Comparison of ENCODE assay signal across 22 cellular contexts in the genomic region with DNA sequence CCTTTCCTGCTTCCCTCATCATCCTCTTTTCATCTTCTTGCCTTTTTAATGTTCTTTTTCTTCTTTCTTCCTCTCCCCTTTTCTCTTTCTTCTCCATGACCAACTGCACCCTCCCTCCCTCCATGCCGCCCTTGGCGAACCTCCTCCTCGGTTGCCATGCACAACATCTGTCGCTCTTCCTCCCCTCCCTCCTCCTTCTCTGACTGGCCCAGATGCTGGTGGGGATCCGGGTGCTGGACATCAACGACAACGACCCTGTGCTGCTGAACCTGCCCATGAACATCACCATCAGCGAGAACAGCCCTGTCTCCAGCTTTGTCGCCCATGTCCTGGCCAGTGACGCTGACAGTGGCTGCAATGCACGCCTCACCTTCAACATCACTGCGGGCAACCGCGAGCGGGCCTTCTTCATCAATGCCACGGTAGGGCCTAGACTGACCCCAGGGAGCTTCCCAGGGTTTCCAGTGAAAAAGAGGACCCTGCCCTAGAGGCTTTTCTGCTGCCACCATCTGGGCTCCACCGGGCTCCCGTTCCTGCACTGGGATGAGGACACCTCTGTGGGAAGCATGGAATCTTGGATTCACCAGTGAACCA.
"Had no signal": no experiment of that assay in that cellular context is flagged by ENCODE, and none has a peak within 500 bp of the region (broad histone marks: within the 10 kb centered on the region; RNA-seq: fewer than 3 reads in every experiment).

No MANE protein-coding gene starts in this region.

- H3K27me3 ChIP-seq: breast epithelium had no signal

- H3K27ac ChIP-seq: breast epithelium, SJSA1 had no signal

- H3K4me1 ChIP-seq: breast epithelium, SJSA1 had no signal

- H3K9me3 ChIP-seq: breast epithelium, SJSA1 had no signal

- H3K36me3 ChIP-seq: breast epithelium, SJSA1 had no signal

- DNase-seq: activated CD4-positive, alpha-beta T cell treated with anti-CD3 and anti-CD28 coated beads for 4 hours; activated CD8-positive, alpha-beta memory T cell treated with anti-CD3 and anti-CD28 coated beads, Interleukin-2, amount 10 ng/mL, durations not matched to agents 7 days and 5 days; activated effector memory CD4-positive, alpha-beta T cell treated with Interleukin-2 at 50 U/mL for 16 hours; activated naive CD4-positive, alpha-beta T cell; activated T-cell treated with anti-CD3 and anti-CD28 coated beads, Interleukin-2, amount 50 U/mL, for 24 hours; caudate nucleus; KG1; MV-4-11; NCI-H1092 treated with DMSO at 0.1 percent for 48 hours; NCI-H1417 treated with DMSO at 0.1 percent for 48 hours; NCI-H1694; NCI-H2029; NCI-H2107; NCI-H2171 treated with DMSO at 0.1 percent for 48 hours; NCI-H345; NCI-H510A; NCI-H526 treated with DMSO at 0.1 percent for 48 hours; NCI-H82 had no signal

- H3K4me3 ChIP-seq: breast epithelium, SJSA1 had no signal

- ATAC-seq: activated CD4-positive, CD25-positive, alpha-beta regulatory T cell treated with anti-CD3 and anti-CD28 coated beads, Interleukin-2, amount 50 U/mL, for 24 hours; activated CD8-positive, alpha-beta memory T cell treated with anti-CD3 and anti-CD28 coated beads, Interleukin-2, amount 10 ng/mL, durations not matched to agents 7 days and 5 days; SK-N-SH treated with all-trans-retinoic acid at 6 μM for 48 hours had no signal
